ENCODE assay signal across 34 cellular contexts in genomic region chr17:10585529-10585928, GRCh38. TPM values are rescaled to one million over a fixed set of nuclear protein-coding genes. Genes with fewer than 3 reads are reported as not detected.
"Had no signal": no experiment of that assay in that cellular context is flagged by ENCODE, and none has a peak within 500 bp of the region (broad histone marks: within the 10 kb centered on the region; RNA-seq: fewer than 3 reads in every experiment).

No MANE protein-coding gene starts in this region.

- H3K9ac ChIP-seq: KMS-11 had no signal

- H3K4me1 Mint-ChIP-seq: activated CD4-positive, alpha-beta T cell treated with anti-CD3 and anti-CD28 coated beads, Interleukin-2, amount 10 ng/mL, durations not matched to agents 24 days and 14 days; activated naive CD4-positive, alpha-beta T cell treated with anti-CD3 and anti-CD28 coated beads, Interleukin-2, amount 50 U/mL, for 24 hours; activated naive CD8-positive, alpha-beta T cell treated with anti-CD3 and anti-CD28 coated beads, Interleukin-2, amount 10 ng/mL, durations not matched to agents 7 days and 5 days; central memory CD8-positive, alpha-beta T cell had no signal

- H3K36me3 Mint-ChIP-seq: activated naive CD4-positive, alpha-beta T cell treated with anti-CD3 and anti-CD28 coated beads, Interleukin-2, amount 50 U/mL, for 24 hours; activated naive CD8-positive, alpha-beta T cell treated with anti-CD3 and anti-CD28 coated beads, Interleukin-2, amount 10 ng/mL, durations not matched to agents 7 days and 5 days had no signal

- DNase-seq: activated CD4-positive, alpha-beta T cell treated with anti-CD3 and anti-CD28 coated beads, Interleukin-2, amount 10 ng/mL, durations not matched to agents 24 days and 14 days; activated CD4-positive, alpha-beta T cell treated with anti-CD3 and anti-CD28 coated beads, Interleukin-2, amount 50 U/mL, for 4 hours; activated CD8-positive, alpha-beta T cell treated with anti-CD3 and anti-CD28 coated beads for 36 hours; activated gamma-delta T cell; activated naive CD4-positive, alpha-beta T cell treated with Interleukin-2 at 50 U/mL for 16 hours; activated naive CD8-positive, alpha-beta T cell treated with anti-CD3 and anti-CD28 coated beads, Interleukin-2, amount 10 ng/mL, durations not matched to agents 7 days and 5 days; activated T-cell treated with anti-CD3 and anti-CD28 coated beads, Interleukin-2, amount 50 U/mL, for 24 hours; amygdala; MM.1S; NCI-H1092 treated with DMSO at 0.1 percent for 48 hours; NCI-H1417; NCI-H146; NCI-H187; NCI-H2029 treated with DMSO at 0.1 percent for 48 hours; NCI-H2171 treated with DMSO at 0.1 percent for 48 hours; NCI-H2227 treated with DMSO at 0.1 percent for 48 hours; NCI-H446 treated with DMSO at 0.1 percent for 48 hours; NCI-H524; NCI-H69; NCI-H82; PC-9; SHP77; SJCRH30 had no signal

- H3K4me1 ChIP-seq: ascending aorta, SJCRH30 had no signal

- H2AFZ ChIP-seq: PC-9 had no signal

- ATAC-seq: activated CD8-positive, alpha-beta T cell treated with anti-CD3 and anti-CD28 coated beads for 36 hours had no signal

- H3K9me3 Mint-ChIP-seq: activated CD4-positive, alpha-beta T cell treated with anti-CD3 and anti-CD28 coated beads, Interleukin-2, amount 10 ng/mL, durations not matched to agents 24 days and 14 days; activated CD8-positive, alpha-beta T cell treated with anti-CD3 and anti-CD28 coated beads for 36 hours; activated naive CD4-positive, alpha-beta T cell treated with anti-CD3 and anti-CD28 coated beads, Interleukin-2, amount 50 U/mL, for 24 hours; activated naive CD8-positive, alpha-beta T cell treated with anti-CD3 and anti-CD28 coated beads, Interleukin-2, amount 10 ng/mL, durations not matched to agents 7 days and 5 days; activated T-cell treated with anti-CD3 and anti-CD28 coated beads, Interleukin-2, amount 50 U/mL, for 24 hours; activated T-helper 2 cell treated with anti-CD3 and anti-CD28 coated beads, Interferon-gamma antibody, Interleukin-2, Interleukin-4, amounts not matched to agents 10 μg/mL and 5 μg/mL and 100 μg/mL, durations not matched to agents 14 hours and 24 hours and 36 hours; central memory CD8-positive, alpha-beta T cell; T-helper 1 cell treated with Interleukin-12 subunit alpha and Interleukin-12 subunit beta and Interleukin-4 antibody, amounts not matched to agents 30 μg/mL and 1 μg/mL, for 36 hours; T-helper 2 cell treated with Interferon-gamma antibody and Interleukin-4, amounts not matched to agents 5 μg/mL and 100 μg/mL, for 36 hours had no signal

- H3K27ac ChIP-seq: ascending aorta, cardiac muscle cell, KMS-11, PC-9, SJCRH30, SK-N-MC had no signal

- H3K27ac Mint-ChIP-seq: activated CD4-positive, alpha-beta T cell treated with anti-CD3 and anti-CD28 coated beads, Interleukin-2, amount 10 ng/mL, durations not matched to agents 24 days and 14 days; activated CD8-positive, alpha-beta T cell treated with anti-CD3 and anti-CD28 coated beads for 36 hours; activated naive CD4-positive, alpha-beta T cell treated with anti-CD3 and anti-CD28 coated beads, Interleukin-2, amount 50 U/mL, for 24 hours; activated naive CD8-positive, alpha-beta T cell treated with anti-CD3 and anti-CD28 coated beads, Interleukin-2, amount 10 ng/mL, durations not matched to agents 7 days and 5 days; activated T-cell treated with anti-CD3 and anti-CD28 coated beads, Interleukin-2, amount 50 U/mL, for 24 hours; activated T-helper 2 cell treated with anti-CD3 and anti-CD28 coated beads, Interferon-gamma antibody, Interleukin-2, Interleukin-4, amounts not matched to agents 10 μg/mL and 5 μg/mL and 100 μg/mL, durations not matched to agents 14 hours and 24 hours and 36 hours; T-helper 1 cell treated with Interleukin-12 subunit alpha and Interleukin-12 subunit beta and Interleukin-4 antibody, amounts not matched to agents 30 μg/mL and 1 μg/mL, for 36 hours; T-helper 2 cell treated with Interferon-gamma antibody and Interleukin-4, amounts not matched to agents 5 μg/mL and 100 μg/mL, for 36 hours had no signal

- H3K9me3 ChIP-seq: ascending aorta, SJCRH30 had no signal

- H3K4me3 Mint-ChIP-seq: activated CD4-positive, alpha-beta T cell treated with anti-CD3 and anti-CD28 coated beads, Interleukin-2, amount 10 ng/mL, durations not matched to agents 24 days and 14 days; activated CD8-positive, alpha-beta T cell treated with anti-CD3 and anti-CD28 coated beads for 36 hours; activated naive CD4-positive, alpha-beta T cell treated with anti-CD3 and anti-CD28 coated beads, Interleukin-2, amount 50 U/mL, for 24 hours; activated naive CD8-positive, alpha-beta T cell treated with anti-CD3 and anti-CD28 coated beads, Interleukin-2, amount 10 ng/mL, durations not matched to agents 7 days and 5 days; activated T-cell treated with anti-CD3 and anti-CD28 coated beads, Interleukin-2, amount 50 U/mL, for 24 hours; central memory CD8-positive, alpha-beta T cell; T-helper 1 cell treated with Interleukin-12 subunit alpha and Interleukin-12 subunit beta and Interleukin-4 antibody, amounts not matched to agents 30 μg/mL and 1 μg/mL, for 36 hours; T-helper 2 cell treated with Interferon-gamma antibody and Interleukin-4, amounts not matched to agents 5 μg/mL and 100 μg/mL, for 36 hours had no signal

- H3K27me3 ChIP-seq: ascending aorta, cardiac muscle cell, SJCRH30 had no signal

- H3K4me2 ChIP-seq: KMS-11, PC-9 had no signal

- FAIRE-seq: RCC 7860, TTC549 had no signal

- H3K4me3 ChIP-seq: ascending aorta, cardiac muscle cell, PC-9, SJCRH30, SK-N-MC had no signal

- H3K36me3 ChIP-seq: ascending aorta, cardiac muscle cell, SJCRH30 had no signal

RNA-seq across cellular contexts. Expression of gene MYH2, which starts 36.1 kb away (rescaled TPM):
- total RNA-seq: activated CD4-positive, alpha-beta T cell treated with anti-CD3 and anti-CD28 coated beads, Interleukin-2, amount 10 ng/mL, durations not matched to agents 24 days and 14 days; activated CD8-positive, alpha-beta T cell treated with anti-CD3 and anti-CD28 coated beads for 36 hours; activated naive CD8-positive, alpha-beta T cell treated with anti-CD3 and anti-CD28 coated beads, Interleukin-2, amount 10 ng/mL, durations not matched to agents 7 days and 5 days; activated T-helper 2 cell treated with anti-CD3 and anti-CD28 coated beads, Interferon-gamma antibody, Interleukin-2, Interleukin-4, amounts not matched to agents 10 μg/mL and 5 μg/mL and 100 μg/mL, durations not matched to agents 14 hours and 24 hours and 36 hours; ascending aorta; cardiac muscle cell; PC-9 had no signal
- polyA plus RNA-seq: cardiac muscle cell had no signal
